In genomic region chr6:155142163-155142901, GRCh38 we compare ENCODE assay signal across 10 cellular contexts.
DNase-seq lines count a peak whose midpoint lies in the region; ATAC-seq, FAIRE-seq and TF ChIP-seq lines count a peak whose summit lies in the region.
"Had no signal": no experiment of that assay in that cellular context is flagged by ENCODE, and none has a peak within 500 bp of the region (broad histone marks: within the 10 kb centered on the region; RNA-seq: fewer than 3 reads in every experiment).

No MANE protein-coding gene starts in this region.

- H3K4me3 ChIP-seq in CD4-positive, alpha-beta memory T cell (ENCODE audit: low read length in 2 of 2): peak overlapping the region in 1 of 2 donors; percentile 29
- H3K4me3 ChIP-seq in Panc1 (ENCODE audit: low read depth in 2 of 2, low read length in 2 of 2): peak overlapping the region in 1 of 2 experiments; percentile 29; a peak in 2 of 4 replicates

- H3K9me3 Mint-ChIP-seq in CD4-positive, alpha-beta memory T cell: no peaks in the 10 kb centered on the region
- H3K9me3 Mint-ChIP-seq in effector memory CD8-positive, alpha-beta T cell: no peaks in the 10 kb centered on the region
- H3K9me3 Mint-ChIP-seq in osteocyte (ENCODE audit: unreplicated experiment): no peaks in the 10 kb centered on the region

- peaks cover 16% of the 10 kb centered on the region for H3K4me1 ChIP-seq in CD4-positive, alpha-beta memory T cell (ENCODE audit: insufficient read depth, low read length)
- peaks cover 16% of the 10 kb centered on the region for H3K4me1 ChIP-seq in Panc1 (ENCODE audit: control insufficient read depth, insufficient read depth, low read length)

- H3K27me3 ChIP-seq in CD4-positive, alpha-beta memory T cell (ENCODE audit: insufficient read depth, low read length): no peaks in the 10 kb centered on the region
- H3K27me3 ChIP-seq in Panc1 (ENCODE audit: control insufficient read depth, insufficient read depth, low read length): no peaks in the 10 kb centered on the region
- H3K27me3 ChIP-seq: upper lobe of left lung had no signal

- H3K27ac Mint-ChIP-seq in CD4-positive, alpha-beta memory T cell: peak overlapping the region; percentile 64 to 98 (median 97)
- H3K27ac Mint-ChIP-seq in effector memory CD8-positive, alpha-beta T cell: peak overlapping the region; percentile 90 to 97
- H3K27ac Mint-ChIP-seq in osteocyte (ENCODE audit: unreplicated experiment): peak overlapping the region; percentile 97

- no peaks in the 10 kb centered on the region for H3K9me3 ChIP-seq in CD4-positive, alpha-beta memory T cell (ENCODE audit: control insufficient read depth in 1 of 2, low read length in 2 of 2)
- no peaks in the 10 kb centered on the region for H3K9me3 ChIP-seq in Panc1 (ENCODE audit: control insufficient read depth, insufficient read depth, low read depth, low read length)
- H3K9me3 ChIP-seq: upper lobe of left lung had no signal

- H3K4me3 Mint-ChIP-seq in CD4-positive, alpha-beta memory T cell: peak overlapping the region; percentile 78 to 93 (median 88)
- H3K4me3 Mint-ChIP-seq in effector memory CD8-positive, alpha-beta T cell: peak overlapping the region; percentile 66 to 83
- peak overlapping the region; percentile 72 for H3K4me3 Mint-ChIP-seq in osteocyte (ENCODE audit: unreplicated experiment)

- no peak for TF ChIP-seq CTCF in Panc1 (IDR thresholded peaks at IDR 0.05)
- no peak for TF ChIP-seq CTCF in osteocyte (IDR thresholded peaks at IDR 0.05)

- no peak for DNase-seq in CD4-positive, alpha-beta memory T cell
- DNase-seq in Panc1 (ENCODE audit: low read depth, low spot score) (no peak), osteocyte (ENCODE audit: extremely low spot score, unreplicated experiment) (no peak), frontal cortex (ENCODE audit: low spot score in 2 of 2) (no peak), MV-4-11 (lab: John Stamatoyannopoulos, UW) (no peak)
- no peak for DNase-seq in effector memory CD8-positive, alpha-beta T cell
- no peak for DNase-seq in activated CD4-positive, CD25-positive, alpha-beta regulatory T cell treated with anti-CD3 and anti-CD28 coated beads, Interleukin-2, amount 50 U/mL, for 72 hours
- DNase-seq: activated CD4-positive, alpha-beta T cell treated with anti-CD3 and anti-CD28 coated beads, Interleukin-2, amount 50 U/mL, for 48 hours had no signal

- POLR2A ChIA-PET in CD4-positive, alpha-beta memory T cell (lab: Charles Lee; ENCODE audit: partially characterized antibody): no interaction called here
- POLR2A ChIA-PET in Panc1 (lab: Charles Lee): no interaction called here

- H3K27ac ChIP-seq in CD4-positive, alpha-beta memory T cell (ENCODE audit: low read depth, low read length): peak overlapping the region; percentile 47
- peak overlapping the region; percentile 46 for H3K27ac ChIP-seq in Panc1 (ENCODE audit: low read length)

- FAIRE-seq in frontal cortex (lab: Jason Lieb, UNC): no peak

- H3K36me3 ChIP-seq in CD4-positive, alpha-beta memory T cell (ENCODE audit: insufficient read depth, low read length): no peaks in the 10 kb centered on the region
- no peaks in the 10 kb centered on the region for H3K36me3 ChIP-seq in Panc1 (ENCODE audit: control insufficient read depth, insufficient read depth, low read length)
- H3K36me3 ChIP-seq: upper lobe of left lung had no signal

- CTCF ChIA-PET in CD4-positive, alpha-beta memory T cell (lab: Charles Lee; ENCODE audit: partially characterized antibody): no interaction called here
- CTCF ChIA-PET in Panc1 (lab: Charles Lee): no interaction called here

- no peaks in the 10 kb centered on the region for H3K27me3 Mint-ChIP-seq in CD4-positive, alpha-beta memory T cell
- H3K27me3 Mint-ChIP-seq in effector memory CD8-positive, alpha-beta T cell: no peaks in the 10 kb centered on the region
- no peaks in the 10 kb centered on the region for H3K27me3 Mint-ChIP-seq in osteocyte (ENCODE audit: unreplicated experiment)

- peak; percentile 67 for ATAC-seq in Panc1
- no peak for ATAC-seq in effector memory CD8-positive, alpha-beta T cell (replicated peaks)
- no peak for ATAC-seq in GM21529 (IDR thresholded peaks at IDR 0.05; ENCODE audit: unreplicated experiment)

- H3K4me1 Mint-ChIP-seq in CD4-positive, alpha-beta memory T cell: peaks cover 15 to 25% (median 22%) of the 10 kb centered on the region in 4 donors
- H3K4me1 Mint-ChIP-seq in effector memory CD8-positive, alpha-beta T cell (ENCODE audit: low read depth in 2 of 2): peaks cover 16 to 24% of the 10 kb centered on the region in 2 donors
- peaks cover 29% of the 10 kb centered on the region for H3K4me1 Mint-ChIP-seq in osteocyte (ENCODE audit: unreplicated experiment)

- in situ Hi-C loops in Panc1 (cut with HindIII; ENCODE audit: low pct_unique_long_range_greater_than_20kb, low sequenced_read_pairs): no loop called here

- BruUV-seq in Panc1 (replicated peaks; lab: Mats Ljungman, UMichigan): no TSS peak

- H3K36me3 Mint-ChIP-seq in CD4-positive, alpha-beta memory T cell: no peaks in the 10 kb centered on the region
- H3K36me3 Mint-ChIP-seq in effector memory CD8-positive, alpha-beta T cell (ENCODE audit: insufficient read depth): no peaks in the 10 kb centered on the region
- no peaks in the 10 kb centered on the region for H3K36me3 Mint-ChIP-seq in osteocyte (ENCODE audit: unreplicated experiment)

- intact Hi-C loops in CD4-positive, alpha-beta memory T cell (cut with micrococcal nuclease): no loop called here
- intact Hi-C loops in Panc1 (cut with micrococcal nuclease; ENCODE audit: unreplicated experiment): no loop called here
